In genomic region chr9:36092509-36093215, GRCh38 we compare ENCODE assay signal across 9 cellular contexts. TPM values are rescaled to one million over a fixed set of nuclear protein-coding genes. Genes with fewer than 3 reads are reported as not detected.
A peak's percentile ranks its signal among the peaks of the same experiment; 100 is the strongest.
DNase-seq lines count a peak whose midpoint lies in the region; ATAC-seq and TF ChIP-seq lines count a peak whose summit lies in the region.
"Had no signal": no experiment of that assay in that cellular context is flagged by ENCODE, and none has a peak within 500 bp of the region (broad histone marks: within the 10 kb centered on the region; RNA-seq: fewer than 3 reads in every experiment).

No MANE protein-coding gene starts in this region.

- peaks cover 7% of the 10 kb centered on the region for H3K9me3 Mint-ChIP-seq in T-helper 2 cell treated with Interferon-gamma antibody and Interleukin-4, amounts not matched to agents 5 μg/mL and 100 μg/mL, for 36 hours

- ATAC-seq in GM18868 (IDR thresholded peaks at IDR 0.05; ENCODE audit: unreplicated experiment), result peak; percentile 95
- ATAC-seq in HG02973 (IDR thresholded peaks at IDR 0.05; ENCODE audit: unreplicated experiment), result peak; percentile 85
- ATAC-seq: HCT116 had no signal

- H3K4me3 Mint-ChIP-seq in T-helper 2 cell treated with Interferon-gamma antibody and Interleukin-4, amounts not matched to agents 5 μg/mL and 100 μg/mL, for 36 hours, result peak overlapping the region; percentile 48

- no peak for TF ChIP-seq POLR2A in erythroblast (IDR thresholded peaks at IDR 0.05; ENCODE audit: low read length)

- H3K36me3 Mint-ChIP-seq in T-helper 2 cell treated with Interferon-gamma antibody and Interleukin-4, amounts not matched to agents 5 μg/mL and 100 μg/mL, for 36 hours (ENCODE audit: low read depth), result peaks cover 16% of the 10 kb centered on the region

- peaks cover 12% of the 10 kb centered on the region for H3K4me1 Mint-ChIP-seq in T-helper 2 cell treated with Interferon-gamma antibody and Interleukin-4, amounts not matched to agents 5 μg/mL and 100 μg/mL, for 36 hours (ENCODE audit: low read depth)

- peak overlapping the region; percentile 90 for H3K27ac Mint-ChIP-seq in T-helper 2 cell treated with Interferon-gamma antibody and Interleukin-4, amounts not matched to agents 5 μg/mL and 100 μg/mL, for 36 hours

- H3K4me3 ChIP-seq in urinary bladder (ENCODE audit: low read depth, low read length), result no peak overlapping the region

- peak overlapping the region; percentile 32 for H3K27ac ChIP-seq in urinary bladder (ENCODE audit: low read depth)

- H3K36me3 ChIP-seq in urinary bladder (ENCODE audit: insufficient read depth), result no peaks in the 10 kb centered on the region

- H3K27me3 Mint-ChIP-seq in T-helper 2 cell treated with Interferon-gamma antibody and Interleukin-4, amounts not matched to agents 5 μg/mL and 100 μg/mL, for 36 hours (ENCODE audit: low read depth), result no peaks in the 10 kb centered on the region

- peak; percentile 44 for DNase-seq in T-helper 2 cell treated with Interferon-gamma antibody and Interleukin-4, amounts not matched to agents 5 μg/mL and 100 μg/mL, for 36 hours (ENCODE audit: low spot score)
- DNase-seq in iris pigment epithelial cell (ENCODE audit: low read depth), result peak; percentile 41
- DNase-seq in activated gamma-delta T cell treated with Interleukin-2 at 50 U/mL for 16 hours, result no peak
- no peak for DNase-seq in erythroblast (lab: John Stamatoyannopoulos, UW)
- DNase-seq in epidermal melanocyte (ENCODE audit: insufficient read length, low spot score), result no peak

- 93% methylated on average over 9 of the region's 9 CpGs for WGBS in urinary bladder

- H3K4me1 ChIP-seq in urinary bladder (ENCODE audit: insufficient read depth), result no peaks in the 10 kb centered on the region

RNA-seq across cellular contexts. Expression of gene GLIPR2, which starts 43.9 kb away (rescaled TPM):
- 54.9 TPM for total RNA-seq in urinary bladder
- polyA plus RNA-seq in urinary bladder, result 74.7 TPM

RNA-seq across cellular contexts. Expression of gene RECK, which starts 55.9 kb away (rescaled TPM):
- 31.2 TPM for total RNA-seq in urinary bladder
- 17.1 TPM for polyA plus RNA-seq in urinary bladder

Comparison
In these comparisons a context has a peak if more than half of its experiments do, and no peak if none do; other contexts are left out.
1. DNase-seq: peak in T-helper 2 cell treated with Interferon-gamma antibody and Interleukin-4, amounts not matched to agents 5 μg/mL and 100 μg/mL, for 36 hours (single experiment) and iris pigment epithelial cell (single experiment); none in activated gamma-delta T cell treated with Interleukin-2 at 50 U/mL for 16 hours (single experiment), erythroblast (0 of 2) and epidermal melanocyte (single experiment).